ENCODE assay signal across 27 cellular contexts in the genomic region with DNA sequence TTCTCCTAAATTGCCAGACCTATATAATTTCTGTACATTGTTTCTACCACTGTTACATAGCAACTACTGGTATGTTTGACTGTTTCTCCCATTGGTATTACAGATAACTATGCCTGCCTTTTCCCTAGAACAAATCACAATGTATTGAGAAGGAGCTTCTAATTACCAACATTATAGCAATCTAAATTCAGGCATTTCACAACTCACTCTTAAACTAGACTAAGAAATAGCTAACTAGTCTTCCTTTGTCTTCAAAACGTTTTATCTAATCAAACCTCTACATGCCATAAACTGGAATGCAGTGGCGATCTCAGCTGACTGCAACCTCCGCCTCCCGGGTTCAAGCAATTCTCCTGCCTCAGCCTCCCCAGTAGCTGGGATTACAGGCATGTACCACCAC. TPM values are rescaled to one million over a fixed set of nuclear protein-coding genes. Genes with fewer than 3 reads are reported as not detected.
DNase-seq lines count a peak whose midpoint lies in the region; ATAC-seq and TF ChIP-seq lines count a peak whose summit lies in the region.
"Had no signal": no experiment of that assay in that cellular context is flagged by ENCODE, and none has a peak within 500 bp of the region (broad histone marks: within the 10 kb centered on the region; RNA-seq: fewer than 3 reads in every experiment).

No MANE protein-coding gene starts in this region.

- H3K27me3 Mint-ChIP-seq in activated naive CD4-positive, alpha-beta T cell treated with anti-CD3 and anti-CD28 coated beads, Interleukin-2, amount 50 U/mL, for 24 hours: no peaks in the 10 kb centered on the region
- no peaks in the 10 kb centered on the region for H3K27me3 Mint-ChIP-seq in activated naive CD4-positive, alpha-beta T cell treated with anti-CD3 and anti-CD28 coated beads, Interleukin-2, amount 10 ng/mL, durations not matched to agents 7 days and 5 days
- H3K27me3 Mint-ChIP-seq in activated T-helper 17 cell treated with anti-CD3 and anti-CD28 coated beads, Interleukin-2, amount 50 U/mL, for 72 hours: no peaks in the 10 kb centered on the region
- no peaks in the 10 kb centered on the region for H3K27me3 Mint-ChIP-seq in memory B cell
- no peaks in the 10 kb centered on the region for H3K27me3 Mint-ChIP-seq in type B pancreatic cell
- H3K27me3 Mint-ChIP-seq: activated naive CD8-positive, alpha-beta T cell treated with anti-CD3 and anti-CD28 coated beads, Interleukin-2, amount 10 ng/mL, durations not matched to agents 7 days and 5 days had no signal

- peaks cover 5% of the 10 kb centered on the region for H3K36me3 Mint-ChIP-seq in activated naive CD4-positive, alpha-beta T cell treated with anti-CD3 and anti-CD28 coated beads, Interleukin-2, amount 50 U/mL, for 24 hours
- H3K36me3 Mint-ChIP-seq in activated naive CD4-positive, alpha-beta T cell treated with anti-CD3 and anti-CD28 coated beads, Interleukin-2, amount 10 ng/mL, durations not matched to agents 7 days and 5 days: peaks cover 10% of the 10 kb centered on the region
- peaks cover 41% of the 10 kb centered on the region for H3K36me3 Mint-ChIP-seq in activated T-helper 17 cell treated with anti-CD3 and anti-CD28 coated beads, Interleukin-2, amount 50 U/mL, for 72 hours (ENCODE audit: low read depth)
- H3K36me3 Mint-ChIP-seq in memory B cell (peaks cover 8% of the 10 kb centered on the region), type B pancreatic cell (peaks cover 9% of the 10 kb centered on the region)
- H3K36me3 Mint-ChIP-seq: activated naive CD8-positive, alpha-beta T cell treated with anti-CD3 and anti-CD28 coated beads, Interleukin-2, amount 10 ng/mL, durations not matched to agents 7 days and 5 days had no signal

- H3K4me3 Mint-ChIP-seq in activated naive CD4-positive, alpha-beta T cell treated with anti-CD3 and anti-CD28 coated beads, Interleukin-2, amount 50 U/mL, for 24 hours: peak overlapping the region; percentile 6
- no peak overlapping the region for H3K4me3 Mint-ChIP-seq in activated naive CD4-positive, alpha-beta T cell treated with anti-CD3 and anti-CD28 coated beads, Interleukin-2, amount 10 ng/mL, durations not matched to agents 7 days and 5 days
- H3K4me3 Mint-ChIP-seq in activated T-helper 17 cell treated with anti-CD3 and anti-CD28 coated beads, Interleukin-2, amount 50 U/mL, for 72 hours: peak overlapping the region; percentile 22
- H3K4me3 Mint-ChIP-seq in memory B cell (peak overlapping the region; percentile 34), type B pancreatic cell (no peak overlapping the region)
- H3K4me3 Mint-ChIP-seq: activated naive CD8-positive, alpha-beta T cell treated with anti-CD3 and anti-CD28 coated beads, Interleukin-2, amount 10 ng/mL, durations not matched to agents 7 days and 5 days; GM23338 had no signal

- no peak for DNase-seq in activated naive CD4-positive, alpha-beta T cell treated with anti-CD3 and anti-CD28 coated beads, Interleukin-2, amount 10 ng/mL, durations not matched to agents 7 days and 5 days
- DNase-seq in memory B cell (ENCODE audit: low spot score in 2 of 2) (no peak), type B pancreatic cell (ENCODE audit: extremely low spot score, unreplicated experiment) (no peak), NCI-H526 treated with DMSO at 0.1 percent for 48 hours (lab: John Stamatoyannopoulos, UW) (no peak)
- DNase-seq in effector CD4-positive, alpha-beta T cell: no peak
- DNase-seq: activated CD4-positive, alpha-beta T cell treated with anti-CD3 and anti-CD28 coated beads for 4 hours; activated naive CD8-positive, alpha-beta T cell treated with anti-CD3 and anti-CD28 coated beads, Interleukin-2, amount 10 ng/mL, durations not matched to agents 7 days and 5 days; BE2C; DMS79; foreskin keratinocyte; GF-D8; hippocampal formation; left ventricle myocardium inferior; MM.1S; NCI-H1436 treated with DMSO at 0.1 percent for 48 hours; NCI-H2107; NK-92 treated with Interleukin-12 subunit alpha and Interleukin-12 subunit beta, amount 100 ng/mL, for 24 hours; SIG-M5; sigmoid colon; upper lobe of left lung had no signal

- no peaks in the 10 kb centered on the region for H3K9me3 Mint-ChIP-seq in activated naive CD4-positive, alpha-beta T cell treated with anti-CD3 and anti-CD28 coated beads, Interleukin-2, amount 50 U/mL, for 24 hours
- no peaks in the 10 kb centered on the region for H3K9me3 Mint-ChIP-seq in activated naive CD4-positive, alpha-beta T cell treated with anti-CD3 and anti-CD28 coated beads, Interleukin-2, amount 10 ng/mL, durations not matched to agents 7 days and 5 days
- no peaks in the 10 kb centered on the region for H3K9me3 Mint-ChIP-seq in activated T-helper 17 cell treated with anti-CD3 and anti-CD28 coated beads, Interleukin-2, amount 50 U/mL, for 72 hours
- no peaks in the 10 kb centered on the region for H3K9me3 Mint-ChIP-seq in memory B cell
- H3K9me3 Mint-ChIP-seq in type B pancreatic cell: no peaks in the 10 kb centered on the region
- H3K9me3 Mint-ChIP-seq: activated naive CD8-positive, alpha-beta T cell treated with anti-CD3 and anti-CD28 coated beads, Interleukin-2, amount 10 ng/mL, durations not matched to agents 7 days and 5 days; GM23338 had no signal

- peaks cover 81% of the 10 kb centered on the region for H3K4me1 Mint-ChIP-seq in activated naive CD4-positive, alpha-beta T cell treated with anti-CD3 and anti-CD28 coated beads, Interleukin-2, amount 50 U/mL, for 24 hours
- peaks cover 54% of the 10 kb centered on the region for H3K4me1 Mint-ChIP-seq in activated naive CD4-positive, alpha-beta T cell treated with anti-CD3 and anti-CD28 coated beads, Interleukin-2, amount 10 ng/mL, durations not matched to agents 7 days and 5 days
- H3K4me1 Mint-ChIP-seq in activated T-helper 17 cell treated with anti-CD3 and anti-CD28 coated beads, Interleukin-2, amount 50 U/mL, for 72 hours: peaks cover 42% of the 10 kb centered on the region
- peaks cover 39% of the 10 kb centered on the region for H3K4me1 Mint-ChIP-seq in memory B cell
- peaks cover 20% of the 10 kb centered on the region for H3K4me1 Mint-ChIP-seq in type B pancreatic cell (ENCODE audit: unreplicated experiment)

- peak overlapping the region; percentile 83 for H3K27ac Mint-ChIP-seq in activated naive CD4-positive, alpha-beta T cell treated with anti-CD3 and anti-CD28 coated beads, Interleukin-2, amount 50 U/mL, for 24 hours
- no peak overlapping the region for H3K27ac Mint-ChIP-seq in activated naive CD4-positive, alpha-beta T cell treated with anti-CD3 and anti-CD28 coated beads, Interleukin-2, amount 10 ng/mL, durations not matched to agents 7 days and 5 days
- peak overlapping the region; percentile 68 for H3K27ac Mint-ChIP-seq in activated T-helper 17 cell treated with anti-CD3 and anti-CD28 coated beads, Interleukin-2, amount 50 U/mL, for 72 hours
- H3K27ac Mint-ChIP-seq in memory B cell (peak overlapping the region; percentile 85), type B pancreatic cell (peak overlapping the region; percentile 43)
- H3K27ac Mint-ChIP-seq: activated naive CD8-positive, alpha-beta T cell treated with anti-CD3 and anti-CD28 coated beads, Interleukin-2, amount 10 ng/mL, durations not matched to agents 7 days and 5 days; GM23338 had no signal

- ATAC-seq in activated T-helper 17 cell treated with anti-CD3 and anti-CD28 coated beads, Interleukin-2, amount 50 U/mL, for 72 hours (replicated peaks): no peak
- no peak for ATAC-seq in memory B cell (ENCODE audit: low read depth)
- no peak for ATAC-seq in HG02763 (IDR thresholded peaks at IDR 0.05; ENCODE audit: unreplicated experiment)
- ATAC-seq: A549, esophagus mucosa, foreskin keratinocyte, GM23338, Panc1 had no signal

- CTCF ChIA-PET in activated naive CD4-positive, alpha-beta T cell treated with anti-CD3 and anti-CD28 coated beads, Interleukin-2, amount 10 ng/mL, durations not matched to agents 7 days and 5 days (lab: Charles Lee): no interaction called here

- TF ChIP-seq CTCF in type B pancreatic cell (conservative IDR thresholded peaks at IDR 0.05): no peak

RNA-seq across cellular contexts. Expression of gene RBM26, which starts 18.2 kb away (rescaled TPM):
- total RNA-seq in activated T-helper 17 cell treated with anti-CD3 and anti-CD28 coated beads, Interleukin-2, amount 50 U/mL, for 72 hours: 10 to 100 TPM; 56.8 to 71.8 TPM
- total RNA-seq in type B pancreatic cell (ENCODE audit: low replicate concordance): 40.8 and 66.9 TPM in 2 replicates

Comparison
In these comparisons a context has a peak if more than half of its experiments do, and no peak if none do; other contexts are left out.
1. H3K4me3 Mint-ChIP-seq: peak in activated naive CD4-positive, alpha-beta T cell treated with anti-CD3 and anti-CD28 coated beads, Interleukin-2, amount 50 U/mL, for 24 hours (single experiment), activated T-helper 17 cell treated with anti-CD3 and anti-CD28 coated beads, Interleukin-2, amount 50 U/mL, for 72 hours (single experiment) and memory B cell (single experiment); none in activated naive CD4-positive, alpha-beta T cell treated with anti-CD3 and anti-CD28 coated beads, Interleukin-2, amount 10 ng/mL, durations not matched to agents 7 days and 5 days (single experiment) and type B pancreatic cell (single experiment).